24 cellular contexts compared by ENCODE assay signal in genomic region chr20:21269772-21270171, GRCh38. TPM values are rescaled to one million over a fixed set of nuclear protein-coding genes. Genes with fewer than 3 reads are reported as not detected.
DNase-seq lines count a peak whose midpoint lies in the region; ATAC-seq, FAIRE-seq and TF ChIP-seq lines count a peak whose summit lies in the region.
"Had no signal": no experiment of that assay in that cellular context is flagged by ENCODE, and none has a peak within 500 bp of the region (broad histone marks: within the 10 kb centered on the region; RNA-seq: fewer than 3 reads in every experiment).

No MANE protein-coding gene starts in this region.

- in situ Hi-C loops in GM12878 (cut with MboI) = no loop called here

- BruUV-seq in GM12878 (replicated peaks; lab: Mats Ljungman, UMichigan) = no TSS peak

- ATAC-seq in GM18868 (IDR thresholded peaks at IDR 0.05; ENCODE audit: unreplicated experiment) = peak; percentile 54
- no peak for ATAC-seq in GM12878
- no peak for ATAC-seq in GM19328 (IDR thresholded peaks at IDR 0.05; ENCODE audit: unreplicated experiment)

- intact Hi-C loops in GM12878 (cut with micrococcal nuclease; ENCODE audit: unreplicated experiment) = no loop called here

- peaks cover 4% of the 10 kb centered on the region; the same call in 1 of the 3 replicates for H3K9me3 ChIP-seq in GM12878 (replicated peaks; ENCODE audit: control insufficient read depth, insufficient read depth, low read length)

- TF ChIP-seq CTCF in GM12878 (IDR thresholded peaks at IDR 0.05 in 2 of 3, conservative IDR thresholded peaks at IDR 0.05 in 1 of 3; ENCODE audit: control insufficient read depth in 2 of 3, extremely low read depth in 1 of 3, insufficient read depth in 1 of 3, low read depth in 3 of 3, low read length in 3 of 3) = no peak

- H3K27ac ChIP-seq in GM12878 (ENCODE audit: control insufficient read depth, insufficient read depth) = no peak overlapping the region
- H3K27ac ChIP-seq: BLaER1 had no signal

- RAD21 ChIA-PET in GM12878 (lab: Charles Lee; ENCODE audit: unreplicated experiment) = no interaction called here

- H3K79me2 ChIP-seq in GM12878 (ENCODE audit: control insufficient read depth, insufficient read depth, low read length) = no peaks in the 10 kb centered on the region

- H3K4me2 ChIP-seq in GM12878 (ENCODE audit: control insufficient read depth, insufficient read depth) = no peak overlapping the region
- H3K4me2 ChIP-seq: BLaER1 had no signal

- DNase-seq in GM12878 (ENCODE audit: low read depth, low spot score) (no peak), NCI-H1694 treated with DMSO at 0.1 percent for 48 hours (lab: John Stamatoyannopoulos, UW) (no peak), NCI-H2107 treated with DMSO at 0.1 percent for 48 hours (lab: John Stamatoyannopoulos, UW; ENCODE audit: unreplicated experiment) (no peak)
- DNase-seq: 8988T; ACHN; BE2C; C1 segment of cervical spinal cord; CD4-positive, alpha-beta memory T cell; CD4-positive, CD25-positive, alpha-beta regulatory T cell; CD8-positive, alpha-beta memory T cell; COR-L47; DMS 273 treated with DMSO at 0.1 percent for 48 hours; DMS53; DMS79; DND-41; EL; GDM1 had no signal

- POLR2A ChIA-PET in GM12878 (lab: Charles Lee) = interaction anchor here (0.6 kb wide), 1 partner anchor 35 kb away, joined by 7 read pairs; no protein-coding TSS in a partner anchor

- TF ChIP-seq EP300 in GM12878 (IDR thresholded peaks at IDR 0.05; ENCODE audit: borderline replicate concordance in 1 of 2, control insufficient read depth in 1 of 2, low read depth in 2 of 2, low read length in 2 of 2) = no peak

- no peak for FAIRE-seq in GM12878 (lab: Jason Lieb, UNC)
- FAIRE-seq: A204.1, GM12892, GM18507, GM19239 had no signal

- no peak overlapping the region for H3K4me3 ChIP-seq in GM12878
- H3K4me3 ChIP-seq: BLaER1 had no signal

- H4K20me1 ChIP-seq in GM12878 (ENCODE audit: control insufficient read depth, insufficient read depth) = no peaks in the 10 kb centered on the region
- H4K20me1 ChIP-seq: BLaER1 had no signal

- WGBS in GM12878 (ENCODE audit: insufficient coverage, insufficient replicate concordance, low lambda C conversion rate, missing lambda C conversion rate) = 5% methylated on average over 2 of the region's 2 CpGs

- SMC1A ChIA-PET in GM12878 (lab: Charles Lee; ENCODE audit: uncharacterized antibody, unreplicated experiment) = interaction anchor here (0.8 kb wide), 1 partner anchor 37 kb away, joined by 4 read pairs; no protein-coding TSS in a partner anchor

- CTCF ChIA-PET in GM12878 (lab: Yijun Ruan, JAX) = interaction anchor here (0.5 to 1.9 kb wide), 2 partner anchors 34 to 408 kb away, joined by 3 to 6 read pairs; no protein-coding TSS in a partner anchor

- no peaks in the 10 kb centered on the region for H3K36me3 ChIP-seq in GM12878 (ENCODE audit: control insufficient read depth in 2 of 2, insufficient read depth in 2 of 2, low read length in 1 of 2)
- H3K36me3 ChIP-seq: BE2C, BLaER1 had no signal

- H3K27me3 ChIP-seq in GM12878 (replicated peaks in 1 of 2; ENCODE audit: control insufficient read depth in 2 of 2, insufficient read depth in 2 of 2, low read length in 1 of 2) = no peaks in the 10 kb centered on the region; a peak in 1 of 4 replicates
- H3K27me3 ChIP-seq: BLaER1 had no signal

- no peak overlapping the region for H3K9ac ChIP-seq in GM12878 (ENCODE audit: control insufficient read depth, insufficient read depth, low read length)
- H3K9ac ChIP-seq: BLaER1 had no signal

- TF ChIP-seq POLR2A in GM12878 (IDR thresholded peaks at IDR 0.05; ENCODE audit: low read depth, low read length) = no peak

- no peak overlapping the region for H2AFZ ChIP-seq in GM12878 (ENCODE audit: control insufficient read depth, low read depth, low read length)

- no peak for TF ChIP-seq RAD21 in GM12878 (IDR thresholded peaks at IDR 0.05; ENCODE audit: insufficient read depth, low read depth, low read length)

- peaks cover 30% of the 10 kb centered on the region for H3K4me1 ChIP-seq in GM12878 (ENCODE audit: control insufficient read depth, insufficient read depth, low read length)
- H3K4me1 ChIP-seq: BE2C had no signal

TF ChIP-seq in GM12878, 131 proteins besides CTCF, POLR2A, EP300 and RAD21:
- TF ChIP-seq GATAD2B (conservative IDR thresholded peaks at IDR 0.05; ENCODE audit: low read depth) (0 out of 2 replicates have a peak, but pooled peaks have one; percentile 34), PAX5 (IDR thresholded peaks at IDR 0.05; ENCODE audit: borderline replicate concordance, low read depth, low read length) (no peak), KAT2A (conservative IDR thresholded peaks at IDR 0.05; ENCODE audit: control insufficient read depth, low read depth, low read length) (no peak), MEF2B (IDR thresholded peaks at IDR 0.05; ENCODE audit: partially characterized antibody, poor library complexity, severe bottlenecking) (peak; percentile 87)
- TF ChIP-seq, protein P1, sequence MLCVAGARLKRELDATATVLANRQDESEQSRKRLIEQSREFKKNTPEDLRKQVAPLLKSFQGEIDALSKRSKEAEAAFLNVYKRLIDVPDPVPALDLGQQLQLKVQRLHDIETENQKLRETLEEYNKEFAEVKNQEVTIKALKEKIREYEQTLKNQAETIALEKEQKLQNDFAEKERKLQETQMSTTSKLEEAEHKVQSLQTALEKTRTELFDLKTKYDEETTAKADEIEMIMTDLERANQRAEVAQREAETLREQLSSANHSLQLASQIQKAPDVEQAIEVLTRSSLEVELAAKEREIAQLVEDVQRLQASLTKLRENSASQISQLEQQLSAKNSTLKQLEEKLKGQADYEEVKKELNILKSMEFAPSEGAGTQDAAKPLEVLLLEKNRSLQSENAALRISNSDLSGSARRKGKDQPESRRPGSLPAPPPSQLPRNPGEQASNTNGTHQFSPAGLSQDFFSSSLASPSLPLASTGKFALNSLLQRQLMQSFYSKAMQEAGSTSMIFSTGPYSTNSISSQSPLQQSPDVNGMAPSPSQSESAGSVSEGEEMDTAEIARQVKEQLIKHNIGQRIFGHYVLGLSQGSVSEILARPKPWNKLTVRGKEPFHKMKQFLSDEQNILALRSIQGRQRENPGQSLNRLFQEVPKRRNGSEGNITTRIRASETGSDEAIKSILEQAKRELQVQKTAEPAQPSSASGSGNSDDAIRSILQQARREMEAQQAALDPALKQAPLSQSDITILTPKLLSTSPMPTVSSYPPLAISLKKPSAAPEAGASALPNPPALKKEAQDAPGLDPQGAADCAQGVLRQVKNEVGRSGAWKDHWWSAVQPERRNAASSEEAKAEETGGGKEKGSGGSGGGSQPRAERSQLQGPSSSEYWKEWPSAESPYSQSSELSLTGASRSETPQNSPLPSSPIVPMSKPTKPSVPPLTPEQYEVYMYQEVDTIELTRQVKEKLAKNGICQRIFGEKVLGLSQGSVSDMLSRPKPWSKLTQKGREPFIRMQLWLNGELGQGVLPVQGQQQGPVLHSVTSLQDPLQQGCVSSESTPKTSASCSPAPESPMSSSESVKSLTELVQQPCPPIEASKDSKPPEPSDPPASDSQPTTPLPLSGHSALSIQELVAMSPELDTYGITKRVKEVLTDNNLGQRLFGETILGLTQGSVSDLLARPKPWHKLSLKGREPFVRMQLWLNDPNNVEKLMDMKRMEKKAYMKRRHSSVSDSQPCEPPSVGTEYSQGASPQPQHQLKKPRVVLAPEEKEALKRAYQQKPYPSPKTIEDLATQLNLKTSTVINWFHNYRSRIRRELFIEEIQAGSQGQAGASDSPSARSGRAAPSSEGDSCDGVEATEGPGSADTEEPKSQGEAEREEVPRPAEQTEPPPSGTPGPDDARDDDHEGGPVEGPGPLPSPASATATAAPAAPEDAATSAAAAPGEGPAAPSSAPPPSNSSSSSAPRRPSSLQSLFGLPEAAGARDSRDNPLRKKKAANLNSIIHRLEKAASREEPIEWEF (IDR thresholded peaks at IDR 0.05; ENCODE audit: insufficient replicate concordance, low read depth, low read length) = peak; percentile 16

RNA-seq across cellular contexts. Expression of gene XRN2, which starts 33.4 kb away (rescaled TPM):
- 38.7 and 39.4 TPM in 2 replicates for total RNA-seq in GM12878 (2013; cell fraction: nucleolus; rRNA removed)
- 70.1 and 78.4 TPM in 2 replicates for total RNA-seq in GM12878 (2014; rRNA removed)
- total RNA-seq in GM12878 (2014; rRNA removed; fragmentation: Illumina TruSeq; extraction: Trizol) = 93.8 and 95.6 TPM in 2 replicates
- 67.1 and 70.1 TPM in 2 replicates for total RNA-seq in GM12878 (2021)
- 34.8 TPM for polyA plus RNA-seq in GM12878 (2011; ENCODE audit: low read depth)
- 97.8 and 113 TPM in 2 replicates for polyA plus RNA-seq in GM12878 (2011; rRNA removed)
- polyA plus RNA-seq in GM12878 (2011; cell fraction: cytosol; rRNA removed) = 48.1 and 49.2 TPM in 2 replicates
- polyA plus RNA-seq in GM12878 (2011; cell fraction: nucleus; rRNA removed) = 50.1 and 62.5 TPM in 2 replicates
- polyA plus RNA-seq in GM12878 (2012) = 37.5 and 48.6 TPM in 2 replicates
- 91.0 and 107 TPM in 2 replicates for polyA plus RNA-seq in GM12878 (2014; fragmentation: Illumina TruSeq; extraction: Trizol)
- polyA plus RNA-seq in GM12878 (2014; fragmentation: Nextera tagmentation; extraction: Ambion mirVana) = 10 to 100 TPM; 59.7 to 69.6 TPM
- polyA plus RNA-seq in GM12878 (2014; rRNA removed) = 59.1 and 63.7 TPM in 2 replicates
- 10 to 100 TPM; 81.1 to 83.3 TPM for polyA plus RNA-seq in GM12878 (2016; fragmentation: Nextera tagmentation; extraction: Ambion mirVana)
- 48.8 and 64.7 TPM in 2 replicates for polyA minus RNA-seq in GM12878 (2011; rRNA and poly(A)+ RNA removed)
- polyA minus RNA-seq in GM12878 (2011; cell fraction: cytosol; rRNA and poly(A)+ RNA removed) = 24.5 and 29.9 TPM in 2 replicates
- polyA minus RNA-seq in GM12878 (2011; cell fraction: nucleus; rRNA and poly(A)+ RNA removed) = 13.7 and 23.0 TPM in 2 replicates
